ENCODE assay signal across 1 cellular context in genomic region chr17:46809110-46809571, GRCh38.
A peak's percentile ranks its signal among the peaks of the same experiment; 100 is the strongest.
TF ChIP-seq lines count a peak whose summit lies in the region.

No MANE protein-coding gene starts in this region.

TF ChIP-seq in K562, 482 proteins besides CTCF, POLR2A, EP300 and RAD21 (continues in another document):
- peak; percentile 98 for TF ChIP-seq BCOR (IDR thresholded peaks at IDR 0.05)
- no peak for TF ChIP-seq SLC30A9 (CRISPR knock-in tag; IDR thresholded peaks at IDR 0.05)
- TF ChIP-seq ILF3 (IDR thresholded peaks at IDR 0.05; ENCODE audit: borderline replicate concordance), result no peak
- no peak for TF ChIP-seq FIP1L1 (IDR thresholded peaks at IDR 0.05; ENCODE audit: low read depth, low read length, poor library complexity, severe bottlenecking)
- TF ChIP-seq ZC3H4 (CRISPR knock-in tag; IDR thresholded peaks at IDR 0.05; ENCODE audit: borderline replicate concordance), result no peak
- TF ChIP-seq ZNF175 (CRISPR knock-in tag; IDR thresholded peaks at IDR 0.05; ENCODE audit: low read depth), result no peak
- no peak for TF ChIP-seq POU5F1 (IDR thresholded peaks at IDR 0.05; ENCODE audit: borderline replicate concordance, low read depth, low read length, partially characterized antibody)
- no peak for TF ChIP-seq ZNF24 (IDR thresholded peaks at IDR 0.05)
- TF ChIP-seq TGIF2 (CRISPR knock-in tag; IDR thresholded peaks at IDR 0.05), result no peak
- TF ChIP-seq CAMTA2 (CRISPR knock-in tag; conservative IDR thresholded peaks at IDR 0.05), result no peak
- TF ChIP-seq RFX1 (IDR thresholded peaks at IDR 0.05), result no peak
- TF ChIP-seq MCM7 (IDR thresholded peaks at IDR 0.05), result no peak
- no peak for TF ChIP-seq SIN3A (IDR thresholded peaks at IDR 0.05; ENCODE audit: borderline replicate concordance in 2 of 2, control insufficient read depth in 1 of 2, low read depth in 2 of 2, low read length in 2 of 2)
- TF ChIP-seq RBM17 (IDR thresholded peaks at IDR 0.05; ENCODE audit: borderline replicate concordance, low read depth, low read length), result no peak
- no peak for TF ChIP-seq SIRT6 (IDR thresholded peaks at IDR 0.05; ENCODE audit: low read depth, low read length)
- TF ChIP-seq ZNF395 (CRISPR knock-in tag; IDR thresholded peaks at IDR 0.05), result no peak
- TF ChIP-seq CCNT2 (IDR thresholded peaks at IDR 0.05; ENCODE audit: borderline replicate concordance, extremely low read depth, insufficient read length, low read depth, low read length), result no peak
- TF ChIP-seq MAFK (IDR thresholded peaks at IDR 0.05; ENCODE audit: low read length), result no peak
- no peak for TF ChIP-seq FOXJ2 (tag; IDR thresholded peaks at IDR 0.05)
- TF ChIP-seq SMAD4 (CRISPR knock-in tag; conservative IDR thresholded peaks at IDR 0.05), result 0 out of 2 replicates have a peak, but pooled peaks have one; percentile 24
- TF ChIP-seq TAL1 (IDR thresholded peaks at IDR 0.05), result peak; percentile 52
- TF ChIP-seq RBM34 (IDR thresholded peaks at IDR 0.05; ENCODE audit: borderline replicate concordance, insufficient read depth, low read length), result no peak
- no peak for TF ChIP-seq CBX2 (IDR thresholded peaks at IDR 0.05; ENCODE audit: insufficient read depth, low read length, poor library complexity, severe bottlenecking)
- no peak for TF ChIP-seq PCBP1 (IDR thresholded peaks at IDR 0.05; ENCODE audit: low read depth, low read length, poor library complexity, severe bottlenecking)
- no peak for TF ChIP-seq USF2 (CRISPR knock-in tag; IDR thresholded peaks at IDR 0.05)
- TF ChIP-seq ZNF134 (CRISPR knock-in tag; conservative IDR thresholded peaks at IDR 0.05), result no peak
- TF ChIP-seq RBM39 (optimal IDR thresholded peaks at IDR 0.05; ENCODE audit: low read depth, low read length), result no peak
- TF ChIP-seq PYGO2 (tag; IDR thresholded peaks at IDR 0.05), result no peak
- no peak for TF ChIP-seq NELFE (IDR thresholded peaks at IDR 0.05; ENCODE audit: insufficient read depth, insufficient read length)
- no peak for TF ChIP-seq ZNF551 (CRISPR knock-in tag; IDR thresholded peaks at IDR 0.05)
- TF ChIP-seq PHB (CRISPR knock-in tag; IDR thresholded peaks at IDR 0.05), result no peak
- TF ChIP-seq ELF2 (CRISPR knock-in tag; IDR thresholded peaks at IDR 0.05), result no peak
- TF ChIP-seq MYC (IDR thresholded peaks at IDR 0.05; ENCODE audit: low read depth, low read length), result no peak
- TF ChIP-seq MYC (CRISPR knock-in tag; IDR thresholded peaks at IDR 0.05; ENCODE audit: borderline replicate concordance, low read depth), result no peak
- no peak for TF ChIP-seq POLR2AphosphoS2 (IDR thresholded peaks at IDR 0.05; ENCODE audit: low read length)
- no peak for TF ChIP-seq HMGXB4 (CRISPR knock-in tag; IDR thresholded peaks at IDR 0.05)
- TF ChIP-seq NUFIP1 (IDR thresholded peaks at IDR 0.05; ENCODE audit: partially characterized antibody), result no peak
- TF ChIP-seq ZNF316 (IDR thresholded peaks at IDR 0.05), result no peak
- TF ChIP-seq DACH1 (IDR thresholded peaks at IDR 0.05; ENCODE audit: partially characterized antibody), result peak; percentile 7
- TF ChIP-seq CEBPG (CRISPR knock-in tag; IDR thresholded peaks at IDR 0.05), result no peak
- no peak for TF ChIP-seq CEBPG (tag; conservative IDR thresholded peaks at IDR 0.05 in 1 of 2, IDR thresholded peaks at IDR 0.05 in 1 of 2)
- TF ChIP-seq SP2 (IDR thresholded peaks at IDR 0.05; ENCODE audit: extremely low read depth, low read depth, low read length, poor library complexity, severe bottlenecking), result no peak
- peak; percentile 84 to 91 for TF ChIP-seq KDM1A (IDR thresholded peaks at IDR 0.05)
- no peak for TF ChIP-seq GMEB1 (CRISPR knock-in tag; IDR thresholded peaks at IDR 0.05)
- TF ChIP-seq ZNF584 (CRISPR knock-in tag; IDR thresholded peaks at IDR 0.05; ENCODE audit: low read depth), result no peak
- TF ChIP-seq ZNF707 (CRISPR knock-in tag; conservative IDR thresholded peaks at IDR 0.05), result no peak
- TF ChIP-seq PURB (CRISPR knock-in tag; IDR thresholded peaks at IDR 0.05; ENCODE audit: low read depth), result no peak
- TF ChIP-seq ZNF263 (CRISPR knock-in tag; IDR thresholded peaks at IDR 0.05; ENCODE audit: borderline replicate concordance), result no peak
- TF ChIP-seq ZBTB12 (CRISPR knock-in tag; IDR thresholded peaks at IDR 0.05), result no peak
- TF ChIP-seq ZNF785 (CRISPR knock-in tag; IDR thresholded peaks at IDR 0.05), result no peak
- TF ChIP-seq PHF8 (IDR thresholded peaks at IDR 0.05; ENCODE audit: borderline replicate concordance, low read length), result peak; percentile 22; the same call in 1 of the 2 replicates
- TF ChIP-seq BACH1 (tag; IDR thresholded peaks at IDR 0.05), result no peak
- TF ChIP-seq CREB5 (CRISPR knock-in tag; IDR thresholded peaks at IDR 0.05), result no peak
- no peak for TF ChIP-seq THRB (CRISPR knock-in tag; conservative IDR thresholded peaks at IDR 0.05)
- no peak for TF ChIP-seq U2AF2 (optimal IDR thresholded peaks at IDR 0.05; ENCODE audit: low read depth, low read length)
- no peak for TF ChIP-seq TRIM28 (IDR thresholded peaks at IDR 0.05)
- peak; percentile 84 for TF ChIP-seq SMARCA5 (IDR thresholded peaks at IDR 0.05)
- no peak for TF ChIP-seq ZNF778 (CRISPR knock-in tag; IDR thresholded peaks at IDR 0.05)
- TF ChIP-seq RB1 (IDR thresholded peaks at IDR 0.05; ENCODE audit: low read depth), result no peak
- TF ChIP-seq CBFA2T2 (conservative IDR thresholded peaks at IDR 0.05), result peak; percentile 40; the same call in 1 of the 2 replicates
- TF ChIP-seq STAT6 (CRISPR knock-in tag; IDR thresholded peaks at IDR 0.05), result peak; percentile 100; the same call in 1 of the 2 replicates
- TF ChIP-seq MTA3 (IDR thresholded peaks at IDR 0.05; ENCODE audit: borderline replicate concordance), result peak; percentile 75; the same call in 1 of the 2 replicates
- no peak for TF ChIP-seq ZNF224 (CRISPR knock-in tag; IDR thresholded peaks at IDR 0.05)
- peak; percentile 23 for TF ChIP-seq PHF20 (IDR thresholded peaks at IDR 0.05; ENCODE audit: partially characterized antibody)
- TF ChIP-seq NFIC (IDR thresholded peaks at IDR 0.05), result no peak
- TF ChIP-seq PCBP2 (IDR thresholded peaks at IDR 0.05; ENCODE audit: low read depth, low read length, poor library complexity, severe bottlenecking), result no peak
- no peak for TF ChIP-seq TCF15 (CRISPR knock-in tag; IDR thresholded peaks at IDR 0.05)
- 0 out of 2 replicates have a peak, but pooled peaks have one; percentile 22 for TF ChIP-seq CREM (IDR thresholded peaks at IDR 0.05; ENCODE audit: low read depth)
- no peak for TF ChIP-seq ZNF696 (CRISPR knock-in tag; conservative IDR thresholded peaks at IDR 0.05)
- no peak for TF ChIP-seq KAT8 (IDR thresholded peaks at IDR 0.05; ENCODE audit: low read depth)
- no peak for TF ChIP-seq PRMT5 (CRISPR knock-in tag; IDR thresholded peaks at IDR 0.05)
